Comparison of ENCODE assay signal across 8 cellular contexts in genomic region chr9:120915854-120916495, GRCh38. TPM values are rescaled to one million over a fixed set of nuclear protein-coding genes. Genes with fewer than 3 reads are reported as not detected.
DNase-seq lines count a peak whose midpoint lies in the region; ATAC-seq and TF ChIP-seq lines count a peak whose summit lies in the region.
"Had no signal": no experiment of that assay in that cellular context is flagged by ENCODE, and none has a peak within 500 bp of the region (broad histone marks: within the 10 kb centered on the region; RNA-seq: fewer than 3 reads in every experiment).

No MANE protein-coding gene starts in this region.

- H2AFZ ChIP-seq in H9 (ENCODE audit: low read length) = no peak overlapping the region

- no peak for TF ChIP-seq CTCF in H9 (conservative IDR thresholded peaks at IDR 0.05)

- peaks cover 9% of the 10 kb centered on the region for H3K9me3 Mint-ChIP-seq in T-helper 1 cell treated with Interleukin-12 subunit alpha and Interleukin-12 subunit beta and Interleukin-4 antibody, amounts not matched to agents 30 μg/mL and 1 μg/mL, for 36 hours
- peaks cover 0 to 4% of the 10 kb centered on the region in 2 experiments; a peak in 2 of 5 replicates for H3K9me3 Mint-ChIP-seq in H9

- no peak overlapping the region for H3K4ac ChIP-seq in H9 (ENCODE audit: low read depth, low read length)

- no peak overlapping the region for H2AK5ac ChIP-seq in H9 (ENCODE audit: insufficient read length, low read length)

- H3K14ac ChIP-seq in H9 (ENCODE audit: insufficient read depth, low read length) = no peak overlapping the region

- no peak overlapping the region for H2BK20ac ChIP-seq in H9 (ENCODE audit: low read depth, low read length, poor library complexity, severe bottlenecking)

- H3K18ac ChIP-seq in H9 (ENCODE audit: insufficient read length, low read depth, low read length) = no peak overlapping the region

- WGBS in H9 (ENCODE audit: extremely low coverage, insufficient read length, low lambda C conversion rate) = no CpG with 5 or more reads among the region's 5 CpGs

- H3K9me3 ChIP-seq in H9 (ENCODE audit: control insufficient read depth, low read depth, low read length) = no peaks in the 10 kb centered on the region

- peak in 2 of 61 donors; percentile 20 to 50 for DNase-seq in caudate nucleus (lab: John Stamatoyannopoulos, UW)
- DNase-seq in stimulated activated naive CD8-positive, alpha-beta T cell treated with anti-CD3 and anti-CD28 coated beads, Interleukin-15, Interleukin-2, amounts not matched to agents 100 U/mL and 50 U/mL, for 24 hours = peak; percentile 45
- DNase-seq in H9 = no peak
- DNase-seq in D341Med (ENCODE audit: low spot score) = no peak
- no peak for DNase-seq in NCI-H2196 treated with DMSO at 0.1 percent for 48 hours (lab: John Stamatoyannopoulos, UW; ENCODE audit: unreplicated experiment)
- DNase-seq: dermis blood vessel endothelial cell had no signal

- H2BK120ac ChIP-seq in H9 (ENCODE audit: low read depth, low read length, poor library complexity, severe bottlenecking) = no peak overlapping the region

- peaks cover 80% of the 10 kb centered on the region for H3K36me3 Mint-ChIP-seq in T-helper 1 cell treated with Interleukin-12 subunit alpha and Interleukin-12 subunit beta and Interleukin-4 antibody, amounts not matched to agents 30 μg/mL and 1 μg/mL, for 36 hours (ENCODE audit: low read depth)
- peaks cover 0 to 6% (median 5%) of the 10 kb centered on the region in 3 experiments; a peak in 3 of 7 replicates for H3K36me3 Mint-ChIP-seq in H9 (ENCODE audit: insufficient read depth in 1 of 3, low read depth in 3 of 3)

- peak overlapping the region; percentile 94 for H3K27ac ChIP-seq in caudate nucleus (ENCODE audit: low read depth, low read length)
- H3K27ac ChIP-seq in H9 (ENCODE audit: insufficient read length, low read depth, low read length) = no peak overlapping the region

- peaks cover 71% of the 10 kb centered on the region for H3K4me1 Mint-ChIP-seq in T-helper 1 cell treated with Interleukin-12 subunit alpha and Interleukin-12 subunit beta and Interleukin-4 antibody, amounts not matched to agents 30 μg/mL and 1 μg/mL, for 36 hours (ENCODE audit: low read depth)
- H3K4me1 Mint-ChIP-seq in H9 = peaks cover 39 to 63% of the 10 kb centered on the region in 2 experiments

- no peak overlapping the region for H2BK5ac ChIP-seq in H9 (ENCODE audit: insufficient read length, low read length)

- no peaks in the 10 kb centered on the region for H3K79me1 ChIP-seq in H9 (ENCODE audit: insufficient read depth, low read depth, low read length, poor library complexity, severe bottlenecking)

- no peak overlapping the region for H4K5ac ChIP-seq in H9 (ENCODE audit: insufficient read length, low read depth, low read length)

- peaks cover 13% of the 10 kb centered on the region; the same call in 1 of the 2 replicates for H3K4me1 ChIP-seq in H9 (ENCODE audit: insufficient read depth, low read length)

- ATAC-seq in HG03103 (IDR thresholded peaks at IDR 0.05; ENCODE audit: low read depth, unreplicated experiment) = peak; percentile 53
- no peak for ATAC-seq in stimulated activated naive CD8-positive, alpha-beta T cell treated with anti-CD3 and anti-CD28 coated beads, Interleukin-15, Interleukin-2, amounts not matched to agents 100 U/mL and 50 U/mL, for 24 hours

- peak overlapping the region; percentile 65 for H3K4me3 Mint-ChIP-seq in T-helper 1 cell treated with Interleukin-12 subunit alpha and Interleukin-12 subunit beta and Interleukin-4 antibody, amounts not matched to agents 30 μg/mL and 1 μg/mL, for 36 hours
- H3K4me3 Mint-ChIP-seq in H9 = no peak overlapping the region

- no peak overlapping the region for H2BK12ac ChIP-seq in H9 (ENCODE audit: insufficient read length, low read depth, low read length)

- no peak overlapping the region for H3K4me2 ChIP-seq in H9 (ENCODE audit: insufficient read depth, insufficient read length, low read length)

- H2BK15ac ChIP-seq in H9 (ENCODE audit: low read depth, low read length) = no peak overlapping the region

- no peak overlapping the region for H3T11ph ChIP-seq in H9 (ENCODE audit: low read length)

- H4K8ac ChIP-seq in H9 (replicated peaks; ENCODE audit: insufficient read length, low read depth, low read length) = no peak overlapping the region

- H3K27ac Mint-ChIP-seq in T-helper 1 cell treated with Interleukin-12 subunit alpha and Interleukin-12 subunit beta and Interleukin-4 antibody, amounts not matched to agents 30 μg/mL and 1 μg/mL, for 36 hours = peak overlapping the region; percentile 86
- H3K27ac Mint-ChIP-seq in H9 = no peak overlapping the region

- no peak overlapping the region for H3K23ac ChIP-seq in H9 (ENCODE audit: insufficient read length, low read depth, low read length)

- H3K27me3 ChIP-seq in H9 (ENCODE audit: insufficient read depth, low read length) = no peaks in the 10 kb centered on the region

- no peaks in the 10 kb centered on the region for H3K23me2 ChIP-seq in H9 (ENCODE audit: insufficient read length, low read depth, low read length, poor library complexity, severe bottlenecking)

- H3K27me3 Mint-ChIP-seq in T-helper 1 cell treated with Interleukin-12 subunit alpha and Interleukin-12 subunit beta and Interleukin-4 antibody, amounts not matched to agents 30 μg/mL and 1 μg/mL, for 36 hours (ENCODE audit: low read depth) = no peaks in the 10 kb centered on the region
- no peaks in the 10 kb centered on the region for H3K27me3 Mint-ChIP-seq in H9 (ENCODE audit: low read depth)

- no peak overlapping the region for H3K9ac ChIP-seq in H9 (ENCODE audit: extremely low read depth, insufficient read length, low read length)

- no peaks in the 10 kb centered on the region for H4K20me1 ChIP-seq in H9 (ENCODE audit: control insufficient read depth, insufficient read depth, insufficient read length)

- no peak overlapping the region for H4K91ac ChIP-seq in H9 (ENCODE audit: insufficient read length, low read depth, low read length)

- H3K56ac ChIP-seq in H9 (ENCODE audit: insufficient read length, low read depth, low read length) = no peak overlapping the region

- H3K79me2 ChIP-seq in H9 (ENCODE audit: insufficient read depth, low read length) = no peaks in the 10 kb centered on the region

RNA-seq across cellular contexts. Expression of gene TRAF1, which starts 10.6 kb away (rescaled TPM):
- total RNA-seq in H9 (2021) = 1.4 and 1.5 TPM in 2 replicates

RNA-seq across cellular contexts. Expression of gene PHF19, which starts 39.0 kb away (rescaled TPM):
- total RNA-seq in H9 (2021) = 66.7 and 66.8 TPM in 2 replicates
